8 cellular contexts compared by ENCODE assay signal in genomic region chr3:67481126-67481525, GRCh38.
"Had no signal": no experiment of that assay in that cellular context is flagged by ENCODE, and none has a peak within 500 bp of the region (broad histone marks: within the 10 kb centered on the region; RNA-seq: fewer than 3 reads in every experiment).

No MANE protein-coding gene starts in this region.

- H3K4me2 ChIP-seq: KMS-11 had no signal

- H3K27ac ChIP-seq: HL-60, KMS-11 had no signal

- H3K9ac ChIP-seq: KMS-11 had no signal

- DNase-seq: IMR-90, Karpas-422, KBM-7, KG1 had no signal

- FAIRE-seq: HepG2, HTR-8/SVneo had no signal

- ATAC-seq: HepG2 had no signal
